ENCODE assay signal across 1 cellular context in the genomic region with DNA sequence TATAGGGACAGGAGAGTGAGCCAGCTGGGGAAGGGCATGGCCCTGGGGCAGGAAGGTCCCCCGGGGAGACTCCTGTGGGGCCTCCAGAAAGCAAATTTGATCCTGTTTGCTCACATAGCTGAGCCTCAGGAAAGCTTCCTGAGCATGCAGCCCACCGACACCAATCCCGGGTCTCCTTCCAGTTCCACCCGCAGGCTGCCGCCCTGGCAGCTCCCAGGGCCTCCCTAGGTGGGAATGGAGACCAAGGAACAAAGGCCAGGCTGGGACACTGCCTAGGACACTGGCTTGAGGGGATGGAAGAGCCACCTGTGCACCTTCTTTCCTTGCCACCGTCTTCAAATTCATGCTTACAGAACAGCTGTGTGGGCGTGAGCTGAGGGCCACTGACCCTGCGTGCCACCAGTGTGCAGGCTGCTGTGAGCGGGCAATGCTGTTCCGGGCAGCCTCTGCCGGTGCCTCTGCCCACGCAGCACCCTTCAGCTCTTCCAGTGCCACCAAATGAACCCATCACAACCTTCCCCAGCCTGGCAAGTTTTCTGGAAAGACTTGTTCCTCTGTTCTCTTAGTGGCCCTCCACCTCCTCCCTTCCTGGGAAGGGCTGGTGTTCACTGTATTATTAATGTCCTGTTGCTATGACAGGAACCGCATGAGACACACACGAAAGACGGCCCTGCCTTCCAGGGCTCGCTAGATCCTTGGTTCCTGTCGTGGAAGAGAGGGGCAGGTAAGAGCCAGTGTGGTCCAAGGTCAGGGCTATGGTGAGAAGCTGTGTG.
TF ChIP-seq lines count a peak whose summit lies in the region.

No MANE protein-coding gene starts in this region.

TF ChIP-seq in H1, 55 proteins besides CTCF, POLR2A, EP300 and RAD21 (continued from another document):
- TF ChIP-seq, protein P1, sequence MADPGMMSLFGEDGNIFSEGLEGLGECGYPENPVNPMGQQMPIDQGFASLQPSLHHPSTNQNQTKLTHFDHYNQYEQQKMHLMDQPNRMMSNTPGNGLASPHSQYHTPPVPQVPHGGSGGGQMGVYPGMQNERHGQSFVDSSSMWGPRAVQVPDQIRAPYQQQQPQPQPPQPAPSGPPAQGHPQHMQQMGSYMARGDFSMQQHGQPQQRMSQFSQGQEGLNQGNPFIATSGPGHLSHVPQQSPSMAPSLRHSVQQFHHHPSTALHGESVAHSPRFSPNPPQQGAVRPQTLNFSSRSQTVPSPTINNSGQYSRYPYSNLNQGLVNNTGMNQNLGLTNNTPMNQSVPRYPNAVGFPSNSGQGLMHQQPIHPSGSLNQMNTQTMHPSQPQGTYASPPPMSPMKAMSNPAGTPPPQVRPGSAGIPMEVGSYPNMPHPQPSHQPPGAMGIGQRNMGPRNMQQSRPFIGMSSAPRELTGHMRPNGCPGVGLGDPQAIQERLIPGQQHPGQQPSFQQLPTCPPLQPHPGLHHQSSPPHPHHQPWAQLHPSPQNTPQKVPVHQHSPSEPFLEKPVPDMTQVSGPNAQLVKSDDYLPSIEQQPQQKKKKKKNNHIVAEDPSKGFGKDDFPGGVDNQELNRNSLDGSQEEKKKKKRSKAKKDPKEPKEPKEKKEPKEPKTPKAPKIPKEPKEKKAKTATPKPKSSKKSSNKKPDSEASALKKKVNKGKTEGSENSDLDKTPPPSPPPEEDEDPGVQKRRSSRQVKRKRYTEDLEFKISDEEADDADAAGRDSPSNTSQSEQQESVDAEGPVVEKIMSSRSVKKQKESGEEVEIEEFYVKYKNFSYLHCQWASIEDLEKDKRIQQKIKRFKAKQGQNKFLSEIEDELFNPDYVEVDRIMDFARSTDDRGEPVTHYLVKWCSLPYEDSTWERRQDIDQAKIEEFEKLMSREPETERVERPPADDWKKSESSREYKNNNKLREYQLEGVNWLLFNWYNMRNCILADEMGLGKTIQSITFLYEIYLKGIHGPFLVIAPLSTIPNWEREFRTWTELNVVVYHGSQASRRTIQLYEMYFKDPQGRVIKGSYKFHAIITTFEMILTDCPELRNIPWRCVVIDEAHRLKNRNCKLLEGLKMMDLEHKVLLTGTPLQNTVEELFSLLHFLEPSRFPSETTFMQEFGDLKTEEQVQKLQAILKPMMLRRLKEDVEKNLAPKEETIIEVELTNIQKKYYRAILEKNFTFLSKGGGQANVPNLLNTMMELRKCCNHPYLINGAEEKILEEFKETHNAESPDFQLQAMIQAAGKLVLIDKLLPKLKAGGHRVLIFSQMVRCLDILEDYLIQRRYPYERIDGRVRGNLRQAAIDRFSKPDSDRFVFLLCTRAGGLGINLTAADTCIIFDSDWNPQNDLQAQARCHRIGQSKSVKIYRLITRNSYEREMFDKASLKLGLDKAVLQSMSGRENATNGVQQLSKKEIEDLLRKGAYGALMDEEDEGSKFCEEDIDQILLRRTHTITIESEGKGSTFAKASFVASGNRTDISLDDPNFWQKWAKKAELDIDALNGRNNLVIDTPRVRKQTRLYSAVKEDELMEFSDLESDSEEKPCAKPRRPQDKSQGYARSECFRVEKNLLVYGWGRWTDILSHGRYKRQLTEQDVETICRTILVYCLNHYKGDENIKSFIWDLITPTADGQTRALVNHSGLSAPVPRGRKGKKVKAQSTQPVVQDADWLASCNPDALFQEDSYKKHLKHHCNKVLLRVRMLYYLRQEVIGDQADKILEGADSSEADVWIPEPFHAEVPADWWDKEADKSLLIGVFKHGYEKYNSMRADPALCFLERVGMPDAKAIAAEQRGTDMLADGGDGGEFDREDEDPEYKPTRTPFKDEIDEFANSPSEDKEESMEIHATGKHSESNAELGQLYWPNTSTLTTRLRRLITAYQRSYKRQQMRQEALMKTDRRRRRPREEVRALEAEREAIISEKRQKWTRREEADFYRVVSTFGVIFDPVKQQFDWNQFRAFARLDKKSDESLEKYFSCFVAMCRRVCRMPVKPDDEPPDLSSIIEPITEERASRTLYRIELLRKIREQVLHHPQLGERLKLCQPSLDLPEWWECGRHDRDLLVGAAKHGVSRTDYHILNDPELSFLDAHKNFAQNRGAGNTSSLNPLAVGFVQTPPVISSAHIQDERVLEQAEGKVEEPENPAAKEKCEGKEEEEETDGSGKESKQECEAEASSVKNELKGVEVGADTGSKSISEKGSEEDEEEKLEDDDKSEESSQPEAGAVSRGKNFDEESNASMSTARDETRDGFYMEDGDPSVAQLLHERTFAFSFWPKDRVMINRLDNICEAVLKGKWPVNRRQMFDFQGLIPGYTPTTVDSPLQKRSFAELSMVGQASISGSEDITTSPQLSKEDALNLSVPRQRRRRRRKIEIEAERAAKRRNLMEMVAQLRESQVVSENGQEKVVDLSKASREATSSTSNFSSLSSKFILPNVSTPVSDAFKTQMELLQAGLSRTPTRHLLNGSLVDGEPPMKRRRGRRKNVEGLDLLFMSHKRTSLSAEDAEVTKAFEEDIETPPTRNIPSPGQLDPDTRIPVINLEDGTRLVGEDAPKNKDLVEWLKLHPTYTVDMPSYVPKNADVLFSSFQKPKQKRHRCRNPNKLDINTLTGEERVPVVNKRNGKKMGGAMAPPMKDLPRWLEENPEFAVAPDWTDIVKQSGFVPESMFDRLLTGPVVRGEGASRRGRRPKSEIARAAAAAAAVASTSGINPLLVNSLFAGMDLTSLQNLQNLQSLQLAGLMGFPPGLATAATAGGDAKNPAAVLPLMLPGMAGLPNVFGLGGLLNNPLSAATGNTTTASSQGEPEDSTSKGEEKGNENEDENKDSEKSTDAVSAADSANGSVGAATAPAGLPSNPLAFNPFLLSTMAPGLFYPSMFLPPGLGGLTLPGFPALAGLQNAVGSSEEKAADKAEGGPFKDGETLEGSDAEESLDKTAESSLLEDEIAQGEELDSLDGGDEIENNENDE (IDR thresholded peaks at IDR 0.05; ENCODE audit: insufficient replicate concordance, low read length): no peak
- no peak for TF ChIP-seq JUN (IDR thresholded peaks at IDR 0.05; ENCODE audit: low read depth, low read length)
- TF ChIP-seq RXRA (IDR thresholded peaks at IDR 0.05; ENCODE audit: insufficient read depth, low read depth, low read length): no peak
- TF ChIP-seq MAFK (IDR thresholded peaks at IDR 0.05; ENCODE audit: low read depth, low read length): no peak
- TF ChIP-seq NANOG (IDR thresholded peaks at IDR 0.05; ENCODE audit: insufficient read depth, low read depth, low read length, poor library complexity, severe bottlenecking): no peak
- no peak for TF ChIP-seq ZNF274 (IDR thresholded peaks at IDR 0.05; ENCODE audit: borderline replicate concordance, extremely low read depth, low read length)
- no peak for TF ChIP-seq BACH1 (IDR thresholded peaks at IDR 0.05; ENCODE audit: low read length)
- no peak for TF ChIP-seq SIRT6 (IDR thresholded peaks at IDR 0.05; ENCODE audit: low read length)
- no peak for TF ChIP-seq TAF1 (IDR thresholded peaks at IDR 0.05; ENCODE audit: low read depth, low read length)
- TF ChIP-seq KDM1A (IDR thresholded peaks at IDR 0.05; ENCODE audit: borderline replicate concordance, low read length): no peak
